ENCODE assay signal across 28 cellular contexts in genomic region chr15:52997123-52997522, GRCh38.
"Had no signal": no experiment of that assay in that cellular context is flagged by ENCODE, and none has a peak within 500 bp of the region (broad histone marks: within the 10 kb centered on the region; RNA-seq: fewer than 3 reads in every experiment).

No MANE protein-coding gene starts in this region.

- H3K4me1 Mint-ChIP-seq: stimulated activated memory B cell treated with anti-CD40 and anti-IgM and Interleukin-4, amounts not matched to agents 10 μg/mL and 1 μg/mL and 100 μg/mL, for 72 hours; stimulated activated naive B cell treated with anti-CD40 and anti-IgM and Interleukin-4, amounts not matched to agents 10 μg/mL and 1 μg/mL and 100 μg/mL, for 72 hours; stimulated activated naive CD8-positive, alpha-beta T cell treated with anti-CD3 and anti-CD28 coated beads, Interleukin-15, amount 100 ng/mL, for 72 hours had no signal

- H3K27ac Mint-ChIP-seq: stimulated activated memory B cell treated with anti-CD40 and anti-IgM and Interleukin-4, amounts not matched to agents 10 μg/mL and 1 μg/mL and 100 μg/mL, for 72 hours; stimulated activated naive B cell treated with anti-CD40 and anti-IgM and Interleukin-4, amounts not matched to agents 10 μg/mL and 1 μg/mL and 100 μg/mL, for 72 hours; stimulated activated naive CD8-positive, alpha-beta T cell treated with anti-CD3 and anti-CD28 coated beads, Interleukin-15, Interleukin-2, amounts not matched to agents 100 ng/mL and 50 ng/mL, for 24 hours; type B pancreatic cell had no signal

- ATAC-seq: stimulated activated memory B cell treated with anti-CD40 and anti-IgM and Interleukin-4, amounts not matched to agents 10 μg/mL and 1 μg/mL and 100 μg/mL, for 72 hours; stimulated activated naive B cell treated with anti-CD40 and anti-IgM and Interleukin-4, amounts not matched to agents 10 μg/mL and 1 μg/mL and 100 μg/mL, for 72 hours; stimulated activated naive CD8-positive, alpha-beta T cell treated with anti-CD3 and anti-CD28 coated beads, Interleukin-15, amount 100 ng/mL, for 72 hours; stimulated activated naive CD8-positive, alpha-beta T cell treated with anti-CD3 and anti-CD28 coated beads, Interleukin-15, Interleukin-2, amounts not matched to agents 100 U/mL and 50 U/mL, for 24 hours; upper lobe of right lung had no signal

- H3K4me3 ChIP-seq: stomach, suprapubic skin, testis, thoracic aorta, thyroid gland, tibial artery, tibial nerve, transverse colon, upper lobe of left lung, upper lobe of right lung, uterus, vagina had no signal

- H3K4me1 ChIP-seq: stomach, suprapubic skin, testis, thyroid gland, tibial artery, tibial nerve, transverse colon, upper lobe of left lung, upper lobe of right lung, uterus, vagina had no signal

- H3K4me3 Mint-ChIP-seq: stimulated activated memory B cell treated with anti-CD40 and anti-IgM and Interleukin-4, amounts not matched to agents 10 μg/mL and 1 μg/mL and 100 μg/mL, for 72 hours; stimulated activated naive B cell treated with anti-CD40 and anti-IgM and Interleukin-4, amounts not matched to agents 10 μg/mL and 1 μg/mL and 100 μg/mL, for 72 hours; stimulated activated naive CD8-positive, alpha-beta T cell treated with anti-CD3 and anti-CD28 coated beads, Interleukin-15, amount 100 ng/mL, for 72 hours; stimulated activated naive CD8-positive, alpha-beta T cell treated with anti-CD3 and anti-CD28 coated beads, Interleukin-15, Interleukin-2, amounts not matched to agents 100 ng/mL and 50 ng/mL, for 24 hours; type B pancreatic cell had no signal

- H3K9me3 Mint-ChIP-seq: type B pancreatic cell had no signal

- DNase-seq: stimulated activated CD4-positive, alpha-beta T cell treated with anti-CD3 and anti-CD28 coated beads, Interleukin-2, amount 100 ng/mL, for 48 hours; stimulated activated CD4-positive, alpha-beta T cell treated with anti-CD3 and anti-CD28 coated beads, Interleukin-4, amount 100 ng/mL, for 1 hour; stimulated activated CD4-positive, alpha-beta T cell treated with anti-CD3 and anti-CD28 coated beads, Interleukin-4, amount 100 ng/mL, for 24 hours; stimulated activated CD4-positive, alpha-beta T cell treated with anti-CD3 and anti-CD28 coated beads, Interleukin-4, amount 100 ng/mL, for 4 hours; stimulated activated CD8-positive, alpha-beta memory T cell treated with anti-CD3 and anti-CD28 coated beads, Interleukin-4, amount 100 ng/mL, for 48 hours; stimulated activated naive B cell treated with anti-CD40 and anti-IgM and Interleukin-4, amounts not matched to agents 10 μg/mL and 1 μg/mL and 100 μg/mL, for 72 hours; stimulated activated naive CD4-positive, alpha-beta T cell; stimulated activated naive CD4-positive, alpha-beta T cell treated with Interleukin-2 at 50 U/mL for 16 hours; stimulated activated naive CD8-positive, alpha-beta T cell treated with anti-CD3 and anti-CD28 coated beads, Interleukin-15, amount 100 ng/mL, for 72 hours; stimulated activated naive CD8-positive, alpha-beta T cell treated with anti-CD3 and anti-CD28 coated beads, Interleukin-15, Interleukin-2, amounts not matched to agents 100 U/mL and 50 U/mL, for 24 hours; stomach; substantia nigra; testis; thyroid gland; tibial artery; transverse colon; trophoblast cell; upper lobe of left lung; upper lobe of right lung; uterus had no signal

- H3K9me3 ChIP-seq: suprapubic skin, testis, thyroid gland, upper lobe of left lung, upper lobe of right lung, uterus, vagina had no signal

- H3K36me3 Mint-ChIP-seq: stimulated activated memory B cell treated with anti-CD40 and anti-IgM and Interleukin-4, amounts not matched to agents 10 μg/mL and 1 μg/mL and 100 μg/mL, for 72 hours; type B pancreatic cell had no signal

- H3K27ac ChIP-seq: stomach, suprapubic skin, testis, thoracic aorta, thyroid gland, tibial artery, tibial nerve, transverse colon, upper lobe of left lung, upper lobe of right lung, uterus, vagina had no signal

- FAIRE-seq: urothelium cell line had no signal
